8 cellular contexts compared by ENCODE assay signal in genomic region chr5:151612689-151613427, GRCh38. TPM values are rescaled to one million over a fixed set of nuclear protein-coding genes. Genes with fewer than 3 reads are reported as not detected.
DNase-seq lines count a peak whose midpoint lies in the region; ATAC-seq and TF ChIP-seq lines count a peak whose summit lies in the region.

No MANE protein-coding gene starts in this region.

- peaks cover 5% of the 10 kb centered on the region for H3K4me1 Mint-ChIP-seq in CD14-positive monocyte

- no peak overlapping the region for H2AFZ ChIP-seq in Loucy (ENCODE audit: low read length)
- H2AFZ ChIP-seq in SK-N-SH (ENCODE audit: low read depth), result no peak overlapping the region

- no peak for TF ChIP-seq RAD21 in SK-N-SH (IDR thresholded peaks at IDR 0.05; ENCODE audit: low read length)

- no peaks in the 10 kb centered on the region for H3K27me3 ChIP-seq in Loucy (ENCODE audit: insufficient read depth, low read length, poor library complexity, severe bottlenecking)
- H3K27me3 ChIP-seq in SK-N-SH (ENCODE audit: insufficient read depth), result no peaks in the 10 kb centered on the region

- H3K4me3 Mint-ChIP-seq in CD14-positive monocyte, result no peak overlapping the region

- peaks cover 4 to 9% (median 8%) of the 10 kb centered on the region in 3 donors for H3K27me3 Mint-ChIP-seq in CD14-positive monocyte (ENCODE audit: low read depth in 3 of 3)

- H3K9me3 ChIP-seq in Loucy (ENCODE audit: insufficient read depth, low read depth, low read length), result no peaks in the 10 kb centered on the region
- no peaks in the 10 kb centered on the region for H3K9me3 ChIP-seq in SK-N-SH

- WGBS in SK-N-SH (ENCODE audit: low lambda C conversion rate), result 63% methylated on average over 8 of the region's 8 CpGs

- H3F3A ChIP-seq in Loucy (ENCODE audit: low read depth), result no peaks in the 10 kb centered on the region
- no peaks in the 10 kb centered on the region for H3F3A ChIP-seq in SK-N-SH (replicated peaks; ENCODE audit: insufficient read depth)

- H3K27ac ChIP-seq in caudate nucleus (ENCODE audit: low read depth, low read length) (peak overlapping the region; percentile 28), SK-N-SH (ENCODE audit: low read depth in 2 of 2, low read length in 1 of 2) (no peak overlapping the region)

- H3K4me2 ChIP-seq in Loucy (ENCODE audit: low read depth, low read length, poor library complexity, severe bottlenecking) (peak overlapping the region; percentile 23), SK-N-SH (no peak overlapping the region)

- H3K4me1 ChIP-seq in Loucy (ENCODE audit: insufficient read depth, low read length, poor library complexity, severe bottlenecking) (peaks cover 12% of the 10 kb centered on the region), SK-N-SH (ENCODE audit: control insufficient read depth in 1 of 2, insufficient read depth in 2 of 2, low read depth in 1 of 2, low read length in 1 of 2) (no peaks in the 10 kb centered on the region)

- TF ChIP-seq EP300 in SK-N-SH (IDR thresholded peaks at IDR 0.05; ENCODE audit: borderline replicate concordance in 1 of 2, low read depth in 1 of 2, low read length in 1 of 2), result no peak

- ATAC-seq in GM21576 (IDR thresholded peaks at IDR 0.05; ENCODE audit: unreplicated experiment), result peak; percentile 82

- H3K27ac Mint-ChIP-seq in CD14-positive monocyte, result no peak overlapping the region

- no peak overlapping the region for H3K4me3 ChIP-seq in Loucy (ENCODE audit: low read length, poor library complexity, severe bottlenecking)
- H3K4me3 ChIP-seq in SK-N-SH (ENCODE audit: low read depth in 2 of 2, low read length in 1 of 2), result no peak overlapping the region

- no peaks in the 10 kb centered on the region for H3K9me3 Mint-ChIP-seq in CD14-positive monocyte

- H3K9ac ChIP-seq in Loucy (ENCODE audit: low read depth, low read length, poor library complexity, severe bottlenecking), result no peak overlapping the region
- H3K9ac ChIP-seq in SK-N-SH, result no peak overlapping the region

- no peaks in the 10 kb centered on the region for H3K36me3 Mint-ChIP-seq in CD14-positive monocyte

- no peaks in the 10 kb centered on the region for H3K79me2 ChIP-seq in Loucy (ENCODE audit: insufficient read depth, low read length)
- H3K79me2 ChIP-seq in SK-N-SH (ENCODE audit: insufficient read depth), result no peaks in the 10 kb centered on the region

- POLR2A ChIA-PET in SK-N-SH (lab: Yijun Ruan, JAX), result no interaction called here

- TF ChIP-seq CTCF in Loucy (conservative IDR thresholded peaks at IDR 0.05; ENCODE audit: low read length) (no peak), CD14-positive monocyte (IDR thresholded peaks at IDR 0.05) (no peak), SK-N-SH (IDR thresholded peaks at IDR 0.05) (no peak)

- H3K9me2 ChIP-seq in Loucy (replicated peaks; ENCODE audit: low read depth, low read length) (no peaks in the 10 kb centered on the region), SK-N-SH (no peaks in the 10 kb centered on the region)

- peak; percentile 82 for DNase-seq in DMS53 (lab: John Stamatoyannopoulos, UW)
- peak in 43 of 61 donors; percentile 21 to 92 (median 57) for DNase-seq in caudate nucleus (lab: John Stamatoyannopoulos, UW)
- peak; percentile 46 for DNase-seq in stimulated activated CD4-positive, alpha-beta T cell treated with anti-CD3 and anti-CD28 coated beads, Interleukin-4, amount 100 ng/mL, for 1 hour
- no peak for DNase-seq in DMS153 treated with DMSO at 0.1 percent for 48 hours (lab: John Stamatoyannopoulos, UW; ENCODE audit: unreplicated experiment)
- no peak for DNase-seq in CD14-positive monocyte (ENCODE audit: low spot score)
- no peak for DNase-seq in SK-N-SH

- intact Hi-C loops in CD14-positive monocyte (cut with micrococcal nuclease), result no loop called here

- no peaks in the 10 kb centered on the region for H3K36me3 ChIP-seq in Loucy (ENCODE audit: insufficient read depth, low read length)
- no peaks in the 10 kb centered on the region for H3K36me3 ChIP-seq in SK-N-SH (replicated peaks in 1 of 2; ENCODE audit: control insufficient read depth in 1 of 2, insufficient read depth in 2 of 2, low read length in 1 of 2)

- CTCF ChIA-PET in SK-N-SH (lab: Yijun Ruan, JAX), result interaction anchor here (2.4 kb wide), 1 partner anchor 39 kb away, joined by 8 read pairs; no protein-coding TSS in a partner anchor

- H4K20me1 ChIP-seq in Loucy (ENCODE audit: insufficient read depth, low read length, poor library complexity, severe bottlenecking) (no peaks in the 10 kb centered on the region), SK-N-SH (ENCODE audit: insufficient read depth) (no peaks in the 10 kb centered on the region)

TF ChIP-seq in SK-N-SH, 30 proteins besides CTCF, POLR2A, EP300 and RAD21:
- TF ChIP-seq REST (IDR thresholded peaks at IDR 0.05; ENCODE audit: low read depth, low read length), result no peak
- no peak for TF ChIP-seq FOXJ3 (CRISPR knock-in tag; IDR thresholded peaks at IDR 0.05)
- no peak for TF ChIP-seq MAX (IDR thresholded peaks at IDR 0.05; ENCODE audit: low read depth)
- TF ChIP-seq EZH2phosphoT487 (IDR thresholded peaks at IDR 0.05; ENCODE audit: borderline replicate concordance, low read depth), result no peak
- no peak for TF ChIP-seq FOSL2 (IDR thresholded peaks at IDR 0.05; ENCODE audit: borderline replicate concordance, low read depth)
- no peak for TF ChIP-seq USF2 (IDR thresholded peaks at IDR 0.05; ENCODE audit: borderline replicate concordance, low read depth, low read length)
- TF ChIP-seq GATA2 (CRISPR knock-in tag; IDR thresholded peaks at IDR 0.05), result no peak
- no peak for TF ChIP-seq FOXM1 (IDR thresholded peaks at IDR 0.05; ENCODE audit: low read depth)
- no peak for TF ChIP-seq RFX5 (IDR thresholded peaks at IDR 0.05; ENCODE audit: low read length)
- no peak for TF ChIP-seq RXRA (IDR thresholded peaks at IDR 0.05; ENCODE audit: borderline replicate concordance, low read depth)
- no peak for TF ChIP-seq NRF1 (IDR thresholded peaks at IDR 0.05; ENCODE audit: low read depth, low read length)
- TF ChIP-seq MEF2A (IDR thresholded peaks at IDR 0.05; ENCODE audit: borderline replicate concordance, low read depth), result no peak
- no peak for TF ChIP-seq TCF12 (IDR thresholded peaks at IDR 0.05)
- no peak for TF ChIP-seq ELF1 (IDR thresholded peaks at IDR 0.05)
- TF ChIP-seq MXI1 (IDR thresholded peaks at IDR 0.05; ENCODE audit: low read depth, low read length), result no peak
- TF ChIP-seq JUND (IDR thresholded peaks at IDR 0.05), result no peak
- TF ChIP-seq IRF3 (IDR thresholded peaks at IDR 0.05; ENCODE audit: low read depth, low read length), result no peak

RNA-seq across cellular contexts. Expression of gene FAT2, which starts 21.7 kb away (rescaled TPM):
- not detected for polyA plus RNA-seq in CD14-positive monocyte
- polyA plus RNA-seq in SK-N-SH (2012; rRNA removed), result not detected in 2 replicates
- not detected in 2 replicates for polyA plus RNA-seq in SK-N-SH (2012; cell fraction: cytosol; rRNA removed)
- polyA plus RNA-seq in SK-N-SH (2012; cell fraction: nucleus; rRNA removed), result under 0.01 TPM in 1 of 2 replicates, not detected in the other

Comparison
In these comparisons a context has a peak if more than half of its experiments do, and no peak if none do; other contexts are left out.
1. DNase-seq: peak in DMS53 (single experiment), caudate nucleus (43 of 61) and stimulated activated CD4-positive, alpha-beta T cell treated with anti-CD3 and anti-CD28 coated beads, Interleukin-4, amount 100 ng/mL, for 1 hour (single experiment); none in DMS153 treated with DMSO at 0.1 percent for 48 hours (single experiment), CD14-positive monocyte (single experiment) and SK-N-SH (single experiment).